Comparison of ENCODE assay signal across 26 cellular contexts in genomic region chr4:19521151-19521550, GRCh38.
"Had no signal": no experiment of that assay in that cellular context is flagged by ENCODE, and none has a peak within 500 bp of the region (broad histone marks: within the 10 kb centered on the region; RNA-seq: fewer than 3 reads in every experiment).

No MANE protein-coding gene starts in this region.

- H3K27ac Mint-ChIP-seq: activated B cell treated with CpG ODN at 0.5 μM for 24 hours; activated CD4-positive, alpha-beta T cell treated with anti-CD3 and anti-CD28 coated beads, Interleukin-2, amount 10 ng/mL, durations not matched to agents 24 days and 14 days; activated CD8-positive, alpha-beta memory T cell treated with anti-CD3 and anti-CD28 coated beads, Interleukin-2, amount 10 ng/mL, durations not matched to agents 7 days and 5 days; activated naive CD4-positive, alpha-beta T cell treated with anti-CD3 and anti-CD28 coated beads, Interleukin-2, amount 50 U/mL, for 24 hours; activated T-cell treated with anti-CD3 and anti-CD28 coated beads, Interleukin-2, amount 50 U/mL, for 24 hours; activated T-helper 1 cell treated with anti-CD3 and anti-CD28 coated beads, Interleukin-12 subunit alpha, Interleukin-12 subunit beta, Interleukin-2, Interleukin-4 antibody, amounts not matched to agents 30 ng/mL and 10 ng/mL and 1 ng/mL, durations not matched to agents 14 hours and 24 hours and 36 hours; T-cell had no signal

- H3K27me3 Mint-ChIP-seq: activated B cell treated with CpG ODN at 0.5 μM for 24 hours; activated CD4-positive, alpha-beta T cell treated with anti-CD3 and anti-CD28 coated beads, Interleukin-2, amount 10 ng/mL, durations not matched to agents 24 days and 14 days; activated CD8-positive, alpha-beta memory T cell treated with anti-CD3 and anti-CD28 coated beads, Interleukin-2, amount 10 ng/mL, durations not matched to agents 7 days and 5 days; activated naive CD4-positive, alpha-beta T cell treated with anti-CD3 and anti-CD28 coated beads, Interleukin-2, amount 50 U/mL, for 24 hours; activated T-cell treated with anti-CD3 and anti-CD28 coated beads, Interleukin-2, amount 50 U/mL, for 24 hours; T-cell had no signal

- H3K4me1 Mint-ChIP-seq: activated B cell treated with CpG ODN at 0.5 μM for 24 hours; activated CD4-positive, alpha-beta T cell treated with anti-CD3 and anti-CD28 coated beads, Interleukin-2, amount 10 ng/mL, durations not matched to agents 24 days and 14 days; activated CD8-positive, alpha-beta memory T cell treated with anti-CD3 and anti-CD28 coated beads, Interleukin-2, amount 10 ng/mL, durations not matched to agents 7 days and 5 days; activated naive CD4-positive, alpha-beta T cell treated with anti-CD3 and anti-CD28 coated beads, Interleukin-2, amount 50 U/mL, for 24 hours; T-cell had no signal

- H3K4me3 ChIP-seq: cardiac muscle cell, SK-N-MC had no signal

- DNase-seq: activated B cell treated with CpG ODN at 0.5 μM for 24 hours; activated CD4-positive, alpha-beta T cell treated with anti-CD3 and anti-CD28 coated beads for 1 hour; activated CD4-positive, alpha-beta T cell treated with anti-CD3 and anti-CD28 coated beads, Interleukin-2, amount 10 ng/mL, durations not matched to agents 24 days and 14 days; activated CD4-positive, alpha-beta T cell treated with anti-CD3 and anti-CD28 coated beads, Interleukin-2, amount 50 U/mL, for 48 hours; activated CD8-positive, alpha-beta memory T cell treated with anti-CD3 and anti-CD28 coated beads, Interleukin-2, amount 10 ng/mL, durations not matched to agents 7 days and 5 days; activated effector memory CD4-positive, alpha-beta T cell treated with Interleukin-2 at 50 U/mL for 16 hours; activated naive CD4-positive, alpha-beta T cell; activated T-cell treated with anti-CD3 and anti-CD28 coated beads, Interleukin-2, amount 50 U/mL, for 24 hours; brain microvascular endothelial cell; MM.1S; NCI-H1105; NCI-H1436 treated with DMSO at 0.1 percent for 48 hours; NCI-H1930; NCI-H524 treated with DMSO at 0.1 percent for 48 hours; NCI-H748 treated with DMSO at 0.1 percent for 48 hours; OCI-M1; RPMI8226; T-cell; T-helper 2 cell; T1000 had no signal

- H3K36me3 ChIP-seq: brain microvascular endothelial cell, cardiac muscle cell had no signal

- H3K9me3 Mint-ChIP-seq: activated B cell treated with CpG ODN at 0.5 μM for 24 hours had no signal

- H3K4me3 Mint-ChIP-seq: activated B cell treated with CpG ODN at 0.5 μM for 24 hours; activated CD4-positive, alpha-beta T cell treated with anti-CD3 and anti-CD28 coated beads, Interleukin-2, amount 10 ng/mL, durations not matched to agents 24 days and 14 days; activated CD8-positive, alpha-beta memory T cell treated with anti-CD3 and anti-CD28 coated beads, Interleukin-2, amount 10 ng/mL, durations not matched to agents 7 days and 5 days; activated naive CD4-positive, alpha-beta T cell treated with anti-CD3 and anti-CD28 coated beads, Interleukin-2, amount 50 U/mL, for 24 hours; activated T-cell treated with anti-CD3 and anti-CD28 coated beads, Interleukin-2, amount 50 U/mL, for 24 hours; activated T-helper 1 cell treated with anti-CD3 and anti-CD28 coated beads, Interleukin-12 subunit alpha, Interleukin-12 subunit beta, Interleukin-2, Interleukin-4 antibody, amounts not matched to agents 30 ng/mL and 10 ng/mL and 1 ng/mL, durations not matched to agents 14 hours and 24 hours and 36 hours; T-cell had no signal

- H3K27me3 ChIP-seq: brain microvascular endothelial cell, cardiac muscle cell had no signal

- H3K36me3 Mint-ChIP-seq: activated CD8-positive, alpha-beta memory T cell treated with anti-CD3 and anti-CD28 coated beads, Interleukin-2, amount 10 ng/mL, durations not matched to agents 7 days and 5 days; activated naive CD4-positive, alpha-beta T cell treated with anti-CD3 and anti-CD28 coated beads, Interleukin-2, amount 50 U/mL, for 24 hours; T-cell had no signal

- ATAC-seq: activated CD8-positive, alpha-beta memory T cell treated with anti-CD3 and anti-CD28 coated beads, Interleukin-2, amount 10 ng/mL, durations not matched to agents 7 days and 5 days; Panc1; Right ventricle myocardium inferior; T-cell had no signal

- H3K27ac ChIP-seq: brain microvascular endothelial cell, cardiac muscle cell, SK-N-MC had no signal
